Comparison of ENCODE assay signal across 8 cellular contexts in the genomic region with DNA sequence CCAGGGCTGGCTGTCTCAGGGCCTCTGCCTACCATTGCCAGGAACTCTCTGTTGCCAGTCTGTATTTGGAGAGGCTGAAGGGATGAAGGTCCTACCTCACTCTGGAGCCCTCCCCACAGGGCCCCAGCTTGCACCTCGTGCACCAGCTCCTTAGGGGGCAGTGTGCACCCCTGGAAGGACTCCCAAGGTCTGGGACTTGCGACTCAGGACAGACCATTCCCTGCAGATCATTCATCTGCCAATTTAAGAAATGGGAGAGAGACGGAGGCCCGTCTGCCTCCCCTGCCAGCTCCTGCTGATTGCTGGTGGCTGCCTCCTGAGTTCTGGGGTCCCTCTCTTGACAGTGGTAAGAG. TPM values are rescaled to one million over a fixed set of nuclear protein-coding genes. Genes with fewer than 3 reads are reported as not detected.
A peak's percentile ranks its signal among the peaks of the same experiment; 100 is the strongest.
DNase-seq lines count a peak whose midpoint lies in the region; ATAC-seq and TF ChIP-seq lines count a peak whose summit lies in the region.

No MANE protein-coding gene starts in this region.

- no peak overlapping the region for H3K4me3 Mint-ChIP-seq in immature natural killer cell

- H3K27ac ChIP-seq in OCI-LY1 (ENCODE audit: low read depth, low read length, poor library complexity, severe bottlenecking) (peak overlapping the region; percentile 82), body of pancreas (peak overlapping the region; percentile 74 to 95 (median 86)), smooth muscle cell (ENCODE audit: low read depth) (peak overlapping the region; percentile 98)

- POLR2A ChIA-PET in AG04449 (lab: Yijun Ruan, JAX) (interaction anchor here (1.1 to 26.0 kb wide), 9 partner anchors 9 to 52 kb away, joined by 3 to 1229 read pairs (median 11); partner anchors contain the start of genes MALAT1 and NEAT1), GM10248 (lab: Yijun Ruan, JAX) (interaction anchor here (0.9 to 10.8 kb wide), 11 partner anchors 11 to 55 kb away, joined by 3 to 305 read pairs (median 8); partner anchors contain the start of genes MALAT1 and NEAT1)

- H2AFZ ChIP-seq in OCI-LY1 (ENCODE audit: low read length) (no peak overlapping the region), smooth muscle cell (ENCODE audit: low read depth) (no peak overlapping the region)

- H3K27me3 ChIP-seq in OCI-LY1 (ENCODE audit: insufficient read depth, low read length) (no peaks in the 10 kb centered on the region), body of pancreas (no peaks in the 10 kb centered on the region), smooth muscle cell (ENCODE audit: low read depth) (no peaks in the 10 kb centered on the region)

- peaks cover 0 to 10% (median 6%) of the 10 kb centered on the region in 3 donors for H3K27me3 Mint-ChIP-seq in immature natural killer cell (ENCODE audit: low read depth in 3 of 3)

- H3K4me3 ChIP-seq in AG04449 (ENCODE audit: low read depth, low read length) (peak overlapping the region; percentile 42), OCI-LY1 (ENCODE audit: low read depth, low read length, poor library complexity, severe bottlenecking) (peak overlapping the region; percentile 34), body of pancreas (no peak overlapping the region), smooth muscle cell (peak overlapping the region; percentile 15)

- peaks cover 43% of the 10 kb centered on the region for H3K4me1 ChIP-seq in OCI-LY1 (ENCODE audit: insufficient read depth, low read length, severe bottlenecking)
- peaks cover 46% of the 10 kb centered on the region for H3K4me1 ChIP-seq in body of pancreas
- peaks cover 5% of the 10 kb centered on the region for H3K4me1 ChIP-seq in smooth muscle cell (ENCODE audit: low read depth)

- peaks cover 11 to 18% of the 10 kb centered on the region in 2 donors for H3K4me1 Mint-ChIP-seq in immature natural killer cell

- TF ChIP-seq CTCF in AG04449 (IDR thresholded peaks at IDR 0.05; ENCODE audit: insufficient read depth, low read length, missing control alignments) (peak; percentile 73), GM10248 (IDR thresholded peaks at IDR 0.05; ENCODE audit: control extremely low read depth, extremely low read depth, low read depth, missing control alignments) (peak; percentile 70), OCI-LY1 (IDR thresholded peaks at IDR 0.05; ENCODE audit: low read length) (peak; percentile 71), body of pancreas (IDR thresholded peaks at IDR 0.05) (peak; percentile 48 to 83 (median 71)), smooth muscle cell (IDR thresholded peaks at IDR 0.05; ENCODE audit: borderline replicate concordance, insufficient read depth, poor library complexity, severe bottlenecking) (peak; percentile 38)

- no peaks in the 10 kb centered on the region for H3K79me2 ChIP-seq in OCI-LY1 (ENCODE audit: insufficient read depth, low read length)
- H3K79me2 ChIP-seq in smooth muscle cell (ENCODE audit: low read depth), result peaks cover 59% of the 10 kb centered on the region

- H3K9ac ChIP-seq in OCI-LY1 (ENCODE audit: low read length) (peak overlapping the region; percentile 60), smooth muscle cell (ENCODE audit: low read depth) (peak overlapping the region; percentile 83)

- H3F3A ChIP-seq in OCI-LY1 (ENCODE audit: insufficient read depth, low read length), result peaks cover 16% of the 10 kb centered on the region
- H3F3A ChIP-seq in smooth muscle cell (ENCODE audit: low read depth), result peaks cover 23% of the 10 kb centered on the region

- H4K20me1 ChIP-seq in OCI-LY1 (ENCODE audit: insufficient read depth, low read length), result no peaks in the 10 kb centered on the region
- no peaks in the 10 kb centered on the region for H4K20me1 ChIP-seq in smooth muscle cell (ENCODE audit: low read depth)

- CTCF ChIA-PET in AG04449 (lab: Yijun Ruan, JAX) (interaction anchor here (0.9 to 5.5 kb wide), 12 partner anchors 8 to 55 kb away, joined by 3 to 40 read pairs (median 8); partner anchors contain the start of genes MALAT1 and SCYL1), GM10248 (lab: Yijun Ruan, JAX) (interaction anchor here (0.6 to 6.4 kb wide), 22 partner anchors 11 to 123 kb away, joined by 3 to 65 read pairs (median 6); partner anchors contain the start of gene MALAT1)

- intact Hi-C loops in body of pancreas (cut with DNase I), result no loop called here

- peak in 2 of 3 donors; percentile 22 to 26 for TF ChIP-seq POLR2A in body of pancreas (IDR thresholded peaks at IDR 0.05)

- H3K36me3 Mint-ChIP-seq in immature natural killer cell, result no peaks in the 10 kb centered on the region

- H3K9me3 ChIP-seq in OCI-LY1 (ENCODE audit: low read length), result no peaks in the 10 kb centered on the region
- H3K9me3 ChIP-seq in body of pancreas, result no peaks in the 10 kb centered on the region
- no peaks in the 10 kb centered on the region for H3K9me3 ChIP-seq in smooth muscle cell (replicated peaks; ENCODE audit: low read depth)

- peak overlapping the region; percentile 62 for H3K4me2 ChIP-seq in OCI-LY1 (ENCODE audit: low read length)
- peak overlapping the region; percentile 77 for H3K4me2 ChIP-seq in smooth muscle cell

- ATAC-seq in body of pancreas (peak; percentile 75), GM18861 (IDR thresholded peaks at IDR 0.05; ENCODE audit: unreplicated experiment) (no peak), HG02571 (IDR thresholded peaks at IDR 0.05; ENCODE audit: unreplicated experiment) (no peak)

- H3K36me3 ChIP-seq in OCI-LY1 (ENCODE audit: insufficient read depth, low read length) (no peaks in the 10 kb centered on the region), body of pancreas (replicated peaks in 1 of 2; ENCODE audit: insufficient read depth in 1 of 2, low read depth in 2 of 2) (no peaks in the 10 kb centered on the region), smooth muscle cell (ENCODE audit: low read depth) (no peaks in the 10 kb centered on the region)

- H3K27ac Mint-ChIP-seq in immature natural killer cell, result peak overlapping the region in 5 of 6 donors; percentile 89 to 98 (median 97)

- 0 to 10% methylated on average over 3 to 4 of the region's 4 CpGs for WGBS in body of pancreas, 2 donors
- WGBS in smooth muscle cell (ENCODE audit: low lambda C conversion rate), result 17% methylated on average over 4 of the region's 4 CpGs

- no peaks in the 10 kb centered on the region for H3K9me2 ChIP-seq in OCI-LY1 (ENCODE audit: low read depth, low read length)

- DNase-seq in AG04449 (ENCODE audit: low read depth, low spot score) (no peak), GM10248 (ENCODE audit: extremely low spot score) (peak; percentile 45), body of pancreas (peak; percentile 81 to 88 (median 86)), immature natural killer cell (no peak), smooth muscle cell (lab: John Stamatoyannopoulos, UW; ENCODE audit: unreplicated experiment) (no peak)

- no peaks in the 10 kb centered on the region for H3K9me3 Mint-ChIP-seq in immature natural killer cell

RNA-seq across cellular contexts. Expression of gene MALAT1, which starts 27.5 kb away (rescaled TPM):
- total RNA-seq in body of pancreas (over 10,000 TPM; 10,129 to 14,092 TPM), smooth muscle cell (7,019 and 7,386 TPM in 2 replicates)
- polyA plus RNA-seq in immature natural killer cell (1,000 to 10,000 TPM; 1,459 to 3,517 (median 2,451) TPM), smooth muscle cell (6,158 and 16,096 TPM in 2 replicates)

RNA-seq across cellular contexts. Expression of gene NEAT1, which starts 48.8 kb away (rescaled TPM):
- total RNA-seq in body of pancreas (100 to 1,000 TPM; 376 to 539 TPM), smooth muscle cell (142 and 155 TPM in 2 replicates)
- polyA plus RNA-seq in immature natural killer cell (1 to 10 TPM in 2 of 3 donors, under 1 TPM in 1; 0.26 to 5.9 (median 1.4) TPM), smooth muscle cell (14.9 and 84.6 TPM in 2 replicates)

RNA-seq across cellular contexts. Expression of gene SCYL1, which starts 53.5 kb away (rescaled TPM):
- total RNA-seq in body of pancreas (10 to 100 TPM; 55.0 to 62.3 TPM), smooth muscle cell (66.6 and 90.8 TPM in 2 replicates)
- polyA plus RNA-seq in immature natural killer cell (10 to 100 TPM; 17.8 to 52.5 (median 23.3) TPM), smooth muscle cell (108 and 123 TPM in 2 replicates)

Comparison
In these comparisons a context has a peak if more than half of its experiments do, and no peak if none do; other contexts are left out.
1. DNase-seq: peak in GM10248 (single experiment) and body of pancreas (4 of 4); none in AG04449 (single experiment), immature natural killer cell (0 of 3) and smooth muscle cell (single experiment).
2. H3K4me3 ChIP-seq: peak in AG04449 (single experiment), OCI-LY1 (single experiment) and smooth muscle cell (single experiment); none in body of pancreas (0 of 2).
3. Peak in every context shown above with its lines, with median percentiles within 50 percentile points of each other: CTCF ChIP-seq and H3K27ac ChIP-seq.